ENCODE assay signal across 8 cellular contexts in genomic region chrX:40094041-40094899, GRCh38. TPM values are rescaled to one million over a fixed set of nuclear protein-coding genes. Genes with fewer than 3 reads are reported as not detected.
DNase-seq lines count a peak whose midpoint lies in the region; ATAC-seq and TF ChIP-seq lines count a peak whose summit lies in the region.

No MANE protein-coding gene starts in this region.

- H3K4me3 ChIP-seq in astrocyte of the spinal cord (ENCODE audit: low read depth, low read length) (peak overlapping the region; percentile 55), iPS-18c (ENCODE audit: insufficient read depth, low read depth, low read length) (peak overlapping the region; percentile 55), skeletal muscle tissue (ENCODE audit: low read length in 3 of 3) (peak overlapping the region; percentile 71 to 74 (median 71))

- H3K9me3 ChIP-seq in iPS-18c (ENCODE audit: control insufficient read depth, insufficient read depth, low read length) (peaks cover 24% of the 10 kb centered on the region), skeletal muscle tissue (ENCODE audit: control insufficient read depth in 3 of 3, low read length in 3 of 3) (no peaks in the 10 kb centered on the region)

- DNase-seq in ELF-1 (ENCODE audit: low read depth, low spot score) (peak; percentile 82), NCI-H82 (lab: John Stamatoyannopoulos, UW) (peak; percentile 90), astrocyte of the spinal cord (ENCODE audit: low read depth, low spot score) (no peak), GM20000 (ENCODE audit: low spot score) (no peak)

- in situ Hi-C loops in astrocyte of the spinal cord (cut with HindIII; ENCODE audit: low sequenced_read_pairs) = no loop called here

- no peak for TF ChIP-seq CTCF in astrocyte of the spinal cord (IDR thresholded peaks at IDR 0.05; ENCODE audit: low read depth, low read length)
- no peak for TF ChIP-seq CTCF in GM20000 (IDR thresholded peaks at IDR 0.05; ENCODE audit: extremely low read depth, missing control alignments)

- peaks cover 7 to 36% (median 24%) of the 10 kb centered on the region in 3 donors for H3K4me1 ChIP-seq in skeletal muscle tissue (ENCODE audit: control insufficient read depth in 3 of 3, insufficient read depth in 3 of 3, low read length in 3 of 3)

- H3K27ac ChIP-seq in skeletal muscle tissue (ENCODE audit: low read depth, low read length) = peak overlapping the region; percentile 72

- peak overlapping the region; percentile 72 to 83 (median 73) for H3K9ac ChIP-seq in skeletal muscle tissue (ENCODE audit: low read depth in 1 of 3, low read length in 3 of 3)

- ATAC-seq in GM21381 (IDR thresholded peaks at IDR 0.05; ENCODE audit: unreplicated experiment) (no peak), HG03159 (IDR thresholded peaks at IDR 0.05; ENCODE audit: unreplicated experiment) (no peak)

- peaks cover 0 to 10% (median 0%) of the 10 kb centered on the region in 3 donors for H3K27me3 ChIP-seq in skeletal muscle tissue (ENCODE audit: control insufficient read depth in 3 of 3, insufficient read depth in 3 of 3, low read length in 3 of 3)

- no peaks in the 10 kb centered on the region for H3K36me3 ChIP-seq in skeletal muscle tissue (ENCODE audit: control insufficient read depth in 3 of 3, insufficient read depth in 3 of 3, low read length in 3 of 3)

RNA-seq across cellular contexts. Expression of gene BCOR, which starts 3.5 kb away (rescaled TPM):
- 19.8 TPM for total RNA-seq in skeletal muscle tissue

Comparison
In these comparisons a context has a peak if more than half of its experiments do, and no peak if none do; other contexts are left out.
1. DNase-seq: peak in ELF-1 (single experiment) and NCI-H82 (single experiment); none in astrocyte of the spinal cord (single experiment) and GM20000 (single experiment).
2. Peak in every context shown above with its lines, with median percentiles within 50 percentile points of each other: H3K4me3 ChIP-seq.